25 cellular contexts compared by ENCODE assay signal in genomic region chr2:72891091-72891818, GRCh38. TPM values are rescaled to one million over a fixed set of nuclear protein-coding genes. Genes with fewer than 3 reads are reported as not detected.
"Had no signal": no experiment of that assay in that cellular context is flagged by ENCODE, and none has a peak within 500 bp of the region (broad histone marks: within the 10 kb centered on the region; RNA-seq: fewer than 3 reads in every experiment).

No MANE protein-coding gene starts in this region.

- H3K27me3 ChIP-seq: right atrium auricular region had no signal

- H3K36me3 Mint-ChIP-seq: WTC11 had no signal

- H3K27ac Mint-ChIP-seq: activated CD4-positive, alpha-beta memory T cell treated with anti-CD3 and anti-CD28 coated beads, Interleukin-2, amount 10 ng/mL, durations not matched to agents 7 days and 5 days; activated CD4-positive, alpha-beta T cell treated with anti-CD3 and anti-CD28 coated beads for 36 hours; activated naive CD8-positive, alpha-beta T cell treated with anti-CD3 and anti-CD28 coated beads, Interleukin-2, amount 50 U/mL, for 24 hours; activated T-cell treated with anti-CD3 and anti-CD28 coated beads, Interleukin-2, amount 50 U/mL, for 24 hours; activated T-helper 2 cell treated with anti-CD3 and anti-CD28 coated beads, Interferon-gamma antibody, Interleukin-2, Interleukin-4, amounts not matched to agents 10 μg/mL and 5 μg/mL and 100 μg/mL, durations not matched to agents 14 hours and 24 hours and 36 hours; endodermal cell; T-helper 17 cell; WTC11 had no signal

- H3K36me3 ChIP-seq: brain microvascular endothelial cell, prostate gland had no signal

- H3K27ac ChIP-seq: brain microvascular endothelial cell, epithelial cell of prostate, prostate gland, right atrium auricular region had no signal

- H3K4me3 Mint-ChIP-seq: activated CD4-positive, alpha-beta memory T cell treated with anti-CD3 and anti-CD28 coated beads, Interleukin-2, amount 10 ng/mL, durations not matched to agents 7 days and 5 days; activated CD4-positive, alpha-beta T cell treated with anti-CD3 and anti-CD28 coated beads for 36 hours; activated naive CD8-positive, alpha-beta T cell treated with anti-CD3 and anti-CD28 coated beads, Interleukin-2, amount 50 U/mL, for 24 hours; activated T-cell treated with anti-CD3 and anti-CD28 coated beads, Interleukin-2, amount 50 U/mL, for 24 hours; endodermal cell; T-helper 17 cell; WTC11 had no signal

- H3K4me3 ChIP-seq: prostate gland, right atrium auricular region had no signal

- H3K9me3 ChIP-seq: prostate gland, right atrium auricular region had no signal

- DNase-seq: activated CD4-positive, alpha-beta memory T cell treated with anti-CD3 and anti-CD28 coated beads, Interleukin-2, amount 10 ng/mL, durations not matched to agents 7 days and 5 days; activated CD4-positive, alpha-beta T cell treated with anti-CD3 and anti-CD28 coated beads for 36 hours; activated naive CD4-positive, alpha-beta T cell treated with Interleukin-2 at 50 U/mL for 16 hours; activated naive CD8-positive, alpha-beta T cell treated with anti-CD3 and anti-CD28 coated beads, Interleukin-2, amount 50 U/mL, for 24 hours; activated T-cell treated with anti-CD3 and anti-CD28 coated beads, Interleukin-2, amount 50 U/mL, for 24 hours; aorta; brain microvascular endothelial cell; central memory CD4-positive, alpha-beta T cell; endodermal cell; head of caudate nucleus; kidney; mammary epithelial cell; stimulated activated CD4-positive, alpha-beta T cell treated with anti-CD3 and anti-CD28 coated beads, Interleukin-12 subunit alpha, Interleukin-12 subunit beta, amount 100 ng/mL, for 4 hours; stimulated activated CD4-positive, alpha-beta T cell treated with anti-CD3 and anti-CD28 coated beads, Interleukin-1b, Interleukin-23, amount 100 ng/mL, for 48 hours; stimulated activated CD8-positive, alpha-beta memory T cell treated with anti-CD3 and anti-CD28 coated beads, Interleukin-4, amount 100 ng/mL, for 48 hours; stimulated activated naive CD4-positive, alpha-beta T cell; T-helper 17 cell had no signal

- H3K9me3 Mint-ChIP-seq: activated CD4-positive, alpha-beta memory T cell treated with anti-CD3 and anti-CD28 coated beads, Interleukin-2, amount 10 ng/mL, durations not matched to agents 7 days and 5 days; activated naive CD8-positive, alpha-beta T cell treated with anti-CD3 and anti-CD28 coated beads, Interleukin-2, amount 50 U/mL, for 24 hours; activated T-cell treated with anti-CD3 and anti-CD28 coated beads, Interleukin-2, amount 50 U/mL, for 24 hours; activated T-helper 2 cell treated with anti-CD3 and anti-CD28 coated beads, Interferon-gamma antibody, Interleukin-2, Interleukin-4, amounts not matched to agents 10 μg/mL and 5 μg/mL and 100 μg/mL, durations not matched to agents 14 hours and 24 hours and 36 hours; endodermal cell; WTC11 had no signal

RNA-seq across cellular contexts. Expression of gene EMX1, which starts 26.1 kb away (rescaled TPM):
- total RNA-seq: activated CD4-positive, alpha-beta memory T cell treated with anti-CD3 and anti-CD28 coated beads, Interleukin-2, amount 10 ng/mL, durations not matched to agents 7 days and 5 days; activated CD4-positive, alpha-beta T cell treated with anti-CD3 and anti-CD28 coated beads for 36 hours; activated T-helper 2 cell treated with anti-CD3 and anti-CD28 coated beads, Interferon-gamma antibody, Interleukin-2, Interleukin-4, amounts not matched to agents 10 μg/mL and 5 μg/mL and 100 μg/mL, durations not matched to agents 14 hours and 24 hours and 36 hours; aorta; mammary epithelial cell; myocyte; osteoblast; T-helper 17 cell; ureter had no signal
